Comparison of ENCODE assay signal across 23 cellular contexts in genomic region chr7:15330943-15331342, GRCh38.
"Had no signal": no experiment of that assay in that cellular context is flagged by ENCODE, and none has a peak within 500 bp of the region (broad histone marks: within the 10 kb centered on the region; RNA-seq: fewer than 3 reads in every experiment).

No MANE protein-coding gene starts in this region.

- H3K9me3 Mint-ChIP-seq: activated T-helper 2 cell treated with anti-CD3 and anti-CD28 coated beads, Interferon-gamma antibody, Interleukin-2, Interleukin-4, amounts not matched to agents 10 μg/mL and 5 μg/mL and 100 μg/mL, durations not matched to agents 14 hours and 24 hours and 36 hours; stimulated activated effector memory CD8-positive, alpha-beta T cell treated with anti-CD3 and anti-CD28 coated beads, Interleukin-12 subunit alpha, Interleukin-12 subunit beta, amount 100 ng/mL, for 72 hours; T-helper 2 cell treated with Interferon-gamma antibody and Interleukin-4, amounts not matched to agents 5 μg/mL and 100 μg/mL, for 36 hours had no signal

- H3K4me1 Mint-ChIP-seq: stimulated activated effector memory CD8-positive, alpha-beta T cell treated with anti-CD3 and anti-CD28 coated beads, Interleukin-12 subunit alpha, Interleukin-12 subunit beta, amount 100 ng/mL, for 72 hours; stimulated activated naive CD8-positive, alpha-beta T cell treated with anti-CD3 and anti-CD28 coated beads, Interleukin-15, amount 100 ng/mL, for 72 hours had no signal

- H3K4me3 Mint-ChIP-seq: activated naive CD8-positive, alpha-beta T cell; effector memory CD8-positive, alpha-beta T cell; natural killer cell treated with Interleukin-12 subunit alpha and Interleukin-12 subunit beta and Interleukin-15 and Interleukin-18, amount 100 ng/mL, for 72 hours; stimulated activated effector memory CD8-positive, alpha-beta T cell treated with anti-CD3 and anti-CD28 coated beads, Interleukin-12 subunit alpha, Interleukin-12 subunit beta, amount 100 ng/mL, for 72 hours; stimulated activated naive CD8-positive, alpha-beta T cell treated with anti-CD3 and anti-CD28 coated beads, Interleukin-15, amount 100 ng/mL, for 72 hours; T-helper 2 cell treated with Interferon-gamma antibody and Interleukin-4, amounts not matched to agents 5 μg/mL and 100 μg/mL, for 36 hours had no signal

- H3K4me3 ChIP-seq: breast epithelium, colonic mucosa, dorsolateral prefrontal cortex, tibial artery had no signal

- H3K27ac ChIP-seq: breast epithelium, colonic mucosa, dorsolateral prefrontal cortex, tibial artery, WERI-Rb-1 had no signal

- H3K4me1 ChIP-seq: breast epithelium, colonic mucosa had no signal

- H3K36me3 ChIP-seq: breast epithelium, colonic mucosa, tibial artery, WERI-Rb-1 had no signal

- H3K27me3 ChIP-seq: breast epithelium, colonic mucosa, dorsolateral prefrontal cortex, tibial artery had no signal

- ATAC-seq: effector memory CD8-positive, alpha-beta T cell; esophagus mucosa; natural killer cell treated with Interleukin-12 subunit alpha and Interleukin-12 subunit beta and Interleukin-15 and Interleukin-18, amount 100 ng/mL, for 72 hours; sciatic nerve; stimulated activated effector memory CD8-positive, alpha-beta T cell treated with anti-CD3 and anti-CD28 coated beads, Interleukin-12 subunit alpha, Interleukin-12 subunit beta, amount 100 ng/mL, for 72 hours; stimulated activated naive CD8-positive, alpha-beta T cell treated with anti-CD3 and anti-CD28 coated beads, Interleukin-15, amount 100 ng/mL, for 72 hours had no signal

- H3K9me3 ChIP-seq: breast epithelium, colonic mucosa, tibial artery had no signal

- H3K27me3 Mint-ChIP-seq: activated naive CD8-positive, alpha-beta T cell; effector memory CD8-positive, alpha-beta T cell; natural killer cell treated with Interleukin-12 subunit alpha and Interleukin-12 subunit beta and Interleukin-15 and Interleukin-18, amount 100 ng/mL, for 72 hours; stimulated activated naive CD8-positive, alpha-beta T cell treated with anti-CD3 and anti-CD28 coated beads, Interleukin-15, amount 100 ng/mL, for 72 hours had no signal

- H3K27ac Mint-ChIP-seq: activated naive CD8-positive, alpha-beta T cell; activated T-helper 2 cell treated with anti-CD3 and anti-CD28 coated beads, Interferon-gamma antibody, Interleukin-2, Interleukin-4, amounts not matched to agents 10 μg/mL and 5 μg/mL and 100 μg/mL, durations not matched to agents 14 hours and 24 hours and 36 hours; effector memory CD8-positive, alpha-beta T cell; natural killer cell treated with Interleukin-12 subunit alpha and Interleukin-12 subunit beta and Interleukin-15 and Interleukin-18, amount 100 ng/mL, for 72 hours; stimulated activated effector memory CD8-positive, alpha-beta T cell treated with anti-CD3 and anti-CD28 coated beads, Interleukin-12 subunit alpha, Interleukin-12 subunit beta, amount 100 ng/mL, for 72 hours; stimulated activated naive CD8-positive, alpha-beta T cell treated with anti-CD3 and anti-CD28 coated beads, Interleukin-15, amount 100 ng/mL, for 72 hours; T-helper 2 cell treated with Interferon-gamma antibody and Interleukin-4, amounts not matched to agents 5 μg/mL and 100 μg/mL, for 36 hours had no signal

- H3K36me3 Mint-ChIP-seq: activated naive CD8-positive, alpha-beta T cell; natural killer cell treated with Interleukin-12 subunit alpha and Interleukin-12 subunit beta and Interleukin-15 and Interleukin-18, amount 100 ng/mL, for 72 hours; stimulated activated effector memory CD8-positive, alpha-beta T cell treated with anti-CD3 and anti-CD28 coated beads, Interleukin-12 subunit alpha, Interleukin-12 subunit beta, amount 100 ng/mL, for 72 hours had no signal

- DNase-seq: activated CD4-positive, alpha-beta T cell treated with anti-CD3 and anti-CD28 coated beads for 1 hour; activated naive CD4-positive, alpha-beta T cell; activated T-cell treated with anti-CD3 and anti-CD28 coated beads, Interleukin-2, amount 50 U/mL, for 1 hour; amniotic stem cell; colonic mucosa; dorsolateral prefrontal cortex; effector memory CD8-positive, alpha-beta T cell; hypothalamus; occipital lobe; posterior cingulate gyrus; small intestine; stimulated activated CD4-positive, alpha-beta T cell treated with anti-CD3 and anti-CD28 coated beads, Interleukin-2, amount 100 ng/mL, for 24 hours; stimulated activated naive CD8-positive, alpha-beta T cell treated with anti-CD3 and anti-CD28 coated beads, Interleukin-15, amount 100 ng/mL, for 72 hours; tibial artery; WERI-Rb-1 had no signal
